22 cellular contexts compared by ENCODE assay signal in the genomic region with DNA sequence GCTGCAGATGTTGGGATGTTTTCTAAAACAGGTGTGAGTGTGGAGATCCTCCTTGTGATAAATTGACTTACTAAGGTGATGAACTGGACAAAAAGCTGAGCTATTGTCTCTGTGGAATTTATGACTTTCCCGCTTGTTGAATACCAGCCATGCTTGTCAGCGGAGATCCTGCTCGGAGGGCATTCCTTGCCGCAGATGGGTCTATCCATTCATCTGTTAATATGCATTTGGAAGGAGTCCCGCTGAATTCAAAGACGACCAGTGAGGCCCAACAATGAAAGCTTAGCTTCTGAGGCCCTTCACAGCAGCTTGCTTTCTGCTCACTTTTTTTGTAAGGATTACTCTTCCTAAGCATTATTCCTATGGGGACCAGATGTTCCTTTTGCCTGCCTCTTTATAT.
DNase-seq lines count a peak whose midpoint lies in the region; ATAC-seq, FAIRE-seq and TF ChIP-seq lines count a peak whose summit lies in the region.
"Had no signal": no experiment of that assay in that cellular context is flagged by ENCODE, and none has a peak within 500 bp of the region (broad histone marks: within the 10 kb centered on the region; RNA-seq: fewer than 3 reads in every experiment).

No MANE protein-coding gene starts in this region.

- H3K36me3 Mint-ChIP-seq in H9 (ENCODE audit: insufficient read depth in 1 of 3, low read depth in 3 of 3) (peaks cover 0 to 4% (median 0%) of the 10 kb centered on the region in 3 experiments; a peak in 4 of 7 replicates), neural crest cell (ENCODE audit: low read depth) (no peaks in the 10 kb centered on the region)

- peak overlapping the region; percentile 36 for H3K4me2 ChIP-seq in H9 (ENCODE audit: insufficient read depth, insufficient read length, low read length)

- H3K27me3 ChIP-seq in H9 (ENCODE audit: insufficient read depth, low read length) = no peaks in the 10 kb centered on the region
- H3K27me3 ChIP-seq in Panc1 (ENCODE audit: control insufficient read depth, insufficient read depth, low read length) = no peaks in the 10 kb centered on the region
- H3K27me3 ChIP-seq in BE2C = no peaks in the 10 kb centered on the region
- H3K27me3 ChIP-seq: tibial artery had no signal

- no peaks in the 10 kb centered on the region for H3K79me2 ChIP-seq in H9 (ENCODE audit: insufficient read depth, low read length)
- H3K79me2 ChIP-seq: parathyroid adenoma had no signal

- no peaks in the 10 kb centered on the region for H3K79me1 ChIP-seq in H9 (ENCODE audit: insufficient read depth, low read depth, low read length, poor library complexity, severe bottlenecking)

- peak; percentile 83 for DNase-seq in H9
- DNase-seq in Panc1 (ENCODE audit: low read depth, low spot score) = no peak
- peak; percentile 87 for DNase-seq in glomerular visceral epithelial cell (ENCODE audit: extremely low spot score)
- no peak for DNase-seq in neural crest cell (ENCODE audit: low read depth, low spot score)
- DNase-seq in BE2C = no peak
- no peak for DNase-seq in activated CD8-positive, alpha-beta memory T cell treated with anti-CD3 and anti-CD28 coated beads, Interleukin-2, amount 50 U/mL, for 4 hours
- no peak for DNase-seq in GM19240 (ENCODE audit: insufficient read length, low spot score)
- DNase-seq in GM12891 (ENCODE audit: insufficient read length, low spot score) = no peak
- DNase-seq: activated effector memory CD4-positive, alpha-beta T cell treated with Interleukin-2 at 50 U/mL for 16 hours; aorta; cortex of kidney; HFFc6; MV-4-11; NK-92 treated with Interleukin-12 subunit alpha and Interleukin-12 subunit beta, amount 100 ng/mL, for 24 hours; small intestine; T-helper 2 cell; tibial artery had no signal

- no peak for FAIRE-seq in GM12891 (lab: Jason Lieb, UNC)
- FAIRE-seq: GM18507, small intestine had no signal

- POLR2A ChIA-PET in Panc1 (lab: Charles Lee) = no interaction called here

- peaks cover 0 to 5% of the 10 kb centered on the region in 2 experiments; a peak in 2 of 5 replicates for H3K9me3 Mint-ChIP-seq in H9
- no peaks in the 10 kb centered on the region for H3K9me3 Mint-ChIP-seq in neural crest cell
- H3K9me3 Mint-ChIP-seq: HFFc6, IgD-negative memory B cell had no signal

- no peak overlapping the region for H3K56ac ChIP-seq in H9 (ENCODE audit: insufficient read length, low read depth, low read length)

- no peak overlapping the region for H3T11ph ChIP-seq in H9 (ENCODE audit: low read length)

- no peak overlapping the region for H2BK15ac ChIP-seq in H9 (ENCODE audit: low read depth, low read length)

- H3K23me2 ChIP-seq in H9 (ENCODE audit: insufficient read length, low read depth, low read length, poor library complexity, severe bottlenecking) = no peaks in the 10 kb centered on the region

- H3K27me3 Mint-ChIP-seq in H9 (ENCODE audit: low read depth) (peaks cover 1% of the 10 kb centered on the region; the same call in 1 of the 2 replicates), neural crest cell (ENCODE audit: low read depth) (no peaks in the 10 kb centered on the region)

- no peak for TF ChIP-seq POLR2A in GM12891 (IDR thresholded peaks at IDR 0.05; ENCODE audit: low read depth, low read length)

- H3K4me3 ChIP-seq in Panc1 (ENCODE audit: low read depth in 2 of 2, low read length in 2 of 2) = no peak overlapping the region
- no peak overlapping the region for H3K4me3 ChIP-seq in BE2C (ENCODE audit: low read depth, low read length)
- H3K4me3 ChIP-seq: tibial artery had no signal

- no peak overlapping the region for H3K9ac ChIP-seq in H9 (ENCODE audit: extremely low read depth, insufficient read length, low read length)
- H3K9ac ChIP-seq: parathyroid adenoma had no signal

- H3K27ac ChIP-seq in H9 (ENCODE audit: insufficient read length, low read depth, low read length) = peak overlapping the region; percentile 87
- H3K27ac ChIP-seq in Panc1 (ENCODE audit: low read length) = 0 out of 2 replicates have a peak overlapping the region, but pooled peaks have one; percentile 7
- H3K27ac ChIP-seq: parathyroid adenoma, tibial artery had no signal

- H3K18ac ChIP-seq in H9 (ENCODE audit: insufficient read length, low read depth, low read length) = peak overlapping the region; percentile 48

- peaks cover 44 to 58% of the 10 kb centered on the region in 2 experiments for H3K4me1 Mint-ChIP-seq in H9
- H3K4me1 Mint-ChIP-seq in neural crest cell = peaks cover 44% of the 10 kb centered on the region

- no peak overlapping the region for H2BK20ac ChIP-seq in H9 (ENCODE audit: low read depth, low read length, poor library complexity, severe bottlenecking)

- H4K91ac ChIP-seq in H9 (ENCODE audit: insufficient read length, low read depth, low read length) = no peak overlapping the region

- H3K36me3 ChIP-seq in Panc1 (ENCODE audit: control insufficient read depth, insufficient read depth, low read length) = no peaks in the 10 kb centered on the region
- H3K36me3 ChIP-seq in BE2C = no peaks in the 10 kb centered on the region
- H3K36me3 ChIP-seq: tibial artery had no signal

- H2AFZ ChIP-seq in H9 (ENCODE audit: low read length) = no peak overlapping the region
- H2AFZ ChIP-seq: parathyroid adenoma had no signal

- H4K8ac ChIP-seq in H9 (replicated peaks; ENCODE audit: insufficient read length, low read depth, low read length) = no peak overlapping the region

- H2AK5ac ChIP-seq in H9 (ENCODE audit: insufficient read length, low read length) = no peak overlapping the region

- CTCF ChIA-PET in Panc1 (lab: Charles Lee) = no interaction called here

- H3K27ac Mint-ChIP-seq in H9 = peak overlapping the region; percentile 85 to 100 (median 93)
- peak overlapping the region; percentile 95 for H3K27ac Mint-ChIP-seq in neural crest cell (ENCODE audit: unreplicated experiment)
- H3K27ac Mint-ChIP-seq: HFFc6, IgD-negative memory B cell had no signal

- no peak overlapping the region; the same call in 1 of the 2 replicates for H3K4ac ChIP-seq in H9 (ENCODE audit: low read depth, low read length)

- BruUV-seq in Panc1 (replicated peaks; lab: Mats Ljungman, UMichigan) = no TSS peak

- no peak overlapping the region for H2BK12ac ChIP-seq in H9 (ENCODE audit: insufficient read length, low read depth, low read length)

- H3K9me3 ChIP-seq in H9 (ENCODE audit: control insufficient read depth, low read depth, low read length) (no peaks in the 10 kb centered on the region), Panc1 (ENCODE audit: control insufficient read depth, insufficient read depth, low read depth, low read length) (no peaks in the 10 kb centered on the region), BE2C (no peaks in the 10 kb centered on the region)
- H3K9me3 ChIP-seq: tibial artery had no signal

- no peak for ATAC-seq in Panc1
- ATAC-seq: activated CD4-positive, CD25-positive, alpha-beta regulatory T cell treated with anti-CD3 and anti-CD28 coated beads, Interleukin-2, amount 50 U/mL, for 24 hours; left lobe of liver had no signal

- no peak overlapping the region for H4K5ac ChIP-seq in H9 (ENCODE audit: insufficient read length, low read depth, low read length)

- intact Hi-C loops in Panc1 (cut with micrococcal nuclease; ENCODE audit: unreplicated experiment) = no loop called here

- H3K14ac ChIP-seq in H9 (ENCODE audit: insufficient read depth, low read length) = peak overlapping the region; percentile 37; the same call in 1 of the 2 replicates

- H3K4me1 ChIP-seq in H9 (ENCODE audit: insufficient read depth, low read length) = peaks cover 17% of the 10 kb centered on the region
- H3K4me1 ChIP-seq in Panc1 (ENCODE audit: control insufficient read depth, insufficient read depth, low read length) = peaks cover 18% of the 10 kb centered on the region
- peaks cover 8% of the 10 kb centered on the region for H3K4me1 ChIP-seq in BE2C
- H3K4me1 ChIP-seq: parathyroid adenoma had no signal

- in situ Hi-C loops in Panc1 (cut with HindIII; ENCODE audit: low pct_unique_long_range_greater_than_20kb, low sequenced_read_pairs) = no loop called here

- H3K23ac ChIP-seq in H9 (ENCODE audit: insufficient read length, low read depth, low read length) = no peak overlapping the region

- peak overlapping the region in 1 of 2 experiments; percentile 67; a peak in 4 of 5 replicates for H3K4me3 Mint-ChIP-seq in H9
- H3K4me3 Mint-ChIP-seq in neural crest cell = peak overlapping the region; percentile 48
- H3K4me3 Mint-ChIP-seq: HFFc6, IgD-negative memory B cell had no signal

- no peak overlapping the region for H2BK120ac ChIP-seq in H9 (ENCODE audit: low read depth, low read length, poor library complexity, severe bottlenecking)

- TF ChIP-seq CTCF in H9 (conservative IDR thresholded peaks at IDR 0.05) = no peak
- no peak for TF ChIP-seq CTCF in Panc1 (IDR thresholded peaks at IDR 0.05)
- no peak for TF ChIP-seq CTCF in neural crest cell (conservative IDR thresholded peaks at IDR 0.05)
- no peak for TF ChIP-seq CTCF in BE2C (IDR thresholded peaks at IDR 0.05; ENCODE audit: low read depth, low read length)

- no peaks in the 10 kb centered on the region for H4K20me1 ChIP-seq in H9 (ENCODE audit: control insufficient read depth, insufficient read depth, insufficient read length)

- H2BK5ac ChIP-seq in H9 (ENCODE audit: insufficient read length, low read length) = no peak overlapping the region

- WGBS in H9 (ENCODE audit: extremely low coverage, insufficient read length, low lambda C conversion rate) = no CpG with 5 or more reads among the region's 6 CpGs

TF ChIP-seq in GM12891, 5 proteins besides CTCF, POLR2A, EP300 and RAD21:
- no peak for TF ChIP-seq PAX5 (IDR thresholded peaks at IDR 0.05; ENCODE audit: insufficient read depth, low read length, severe bottlenecking)
- no peak for TF ChIP-seq TAF1 (IDR thresholded peaks at IDR 0.05; ENCODE audit: low read depth, low read length)
- TF ChIP-seq POLR2AphosphoS5 (IDR thresholded peaks at IDR 0.05; ENCODE audit: low read depth, low read length) = no peak
- TF ChIP-seq POU2F2 (IDR thresholded peaks at IDR 0.05; ENCODE audit: low read depth, low read length) = no peak
- no peak for TF ChIP-seq SPI1 (IDR thresholded peaks at IDR 0.05; ENCODE audit: low read depth, low read length)

Comparison
In these comparisons a context has a peak if more than half of its experiments do, and no peak if none do; other contexts are left out.
1. DNase-seq: peak in H9 (single experiment) and glomerular visceral epithelial cell (single experiment); none in Panc1 (single experiment), neural crest cell (single experiment), BE2C (single experiment), activated CD8-positive, alpha-beta memory T cell treated with anti-CD3 and anti-CD28 coated beads, Interleukin-2, amount 50 U/mL, for 4 hours (single experiment), GM19240 (single experiment) and GM12891 (single experiment).